In the genomic region with DNA sequence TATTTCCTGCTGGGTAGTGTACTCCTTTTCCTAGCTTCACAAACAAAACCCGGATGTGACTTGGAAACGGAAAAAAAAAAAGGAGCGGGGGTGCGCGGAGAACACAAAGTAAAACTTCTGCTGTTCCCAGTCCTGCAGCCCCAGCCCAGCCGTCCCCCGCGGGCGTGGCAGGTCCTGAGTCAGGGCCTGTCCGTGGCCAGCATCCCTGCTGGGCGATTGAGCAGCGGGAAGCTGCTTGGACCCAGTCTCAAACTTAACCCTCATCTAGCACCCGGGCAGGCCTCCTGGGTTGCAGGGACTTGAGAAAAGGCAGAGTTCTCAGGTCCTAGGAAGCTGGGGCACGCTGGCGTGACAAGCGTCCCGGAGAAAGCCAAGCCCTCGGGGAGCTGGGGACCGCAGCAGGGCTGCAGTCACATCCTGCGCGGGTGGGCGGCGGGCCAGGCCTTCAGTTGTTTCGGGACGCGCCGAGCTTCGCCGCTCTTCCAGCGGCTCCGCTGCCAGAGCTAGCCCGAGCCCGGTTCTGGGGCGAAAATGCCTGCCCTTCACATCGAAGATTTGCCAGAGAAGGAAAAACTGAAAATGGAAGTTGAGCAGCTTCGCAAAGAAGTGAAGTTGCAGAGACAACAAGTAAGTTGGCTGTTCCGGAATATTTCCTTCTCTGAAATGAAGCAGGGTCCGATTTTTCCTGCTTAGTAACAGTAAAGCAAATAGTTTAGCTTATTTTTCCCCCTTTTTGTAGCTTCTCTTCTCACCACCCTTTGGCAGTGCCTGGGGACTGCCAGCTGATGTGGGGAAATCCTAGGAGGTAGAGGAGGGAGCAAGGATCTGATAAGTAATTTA, we compare ENCODE assay signal across 1 cellular context.
TF ChIP-seq lines count a peak whose summit lies in the region.

A gene (plus strand): TSS at position 129 of the 840 bp plus-strand sequence. CDS start 403 bp downstream, at position 532.

TF ChIP-seq in SK-N-SH, 30 proteins besides CTCF, POLR2A, EP300 and RAD21 (continued from another document):
- TF ChIP-seq, protein P1, sequence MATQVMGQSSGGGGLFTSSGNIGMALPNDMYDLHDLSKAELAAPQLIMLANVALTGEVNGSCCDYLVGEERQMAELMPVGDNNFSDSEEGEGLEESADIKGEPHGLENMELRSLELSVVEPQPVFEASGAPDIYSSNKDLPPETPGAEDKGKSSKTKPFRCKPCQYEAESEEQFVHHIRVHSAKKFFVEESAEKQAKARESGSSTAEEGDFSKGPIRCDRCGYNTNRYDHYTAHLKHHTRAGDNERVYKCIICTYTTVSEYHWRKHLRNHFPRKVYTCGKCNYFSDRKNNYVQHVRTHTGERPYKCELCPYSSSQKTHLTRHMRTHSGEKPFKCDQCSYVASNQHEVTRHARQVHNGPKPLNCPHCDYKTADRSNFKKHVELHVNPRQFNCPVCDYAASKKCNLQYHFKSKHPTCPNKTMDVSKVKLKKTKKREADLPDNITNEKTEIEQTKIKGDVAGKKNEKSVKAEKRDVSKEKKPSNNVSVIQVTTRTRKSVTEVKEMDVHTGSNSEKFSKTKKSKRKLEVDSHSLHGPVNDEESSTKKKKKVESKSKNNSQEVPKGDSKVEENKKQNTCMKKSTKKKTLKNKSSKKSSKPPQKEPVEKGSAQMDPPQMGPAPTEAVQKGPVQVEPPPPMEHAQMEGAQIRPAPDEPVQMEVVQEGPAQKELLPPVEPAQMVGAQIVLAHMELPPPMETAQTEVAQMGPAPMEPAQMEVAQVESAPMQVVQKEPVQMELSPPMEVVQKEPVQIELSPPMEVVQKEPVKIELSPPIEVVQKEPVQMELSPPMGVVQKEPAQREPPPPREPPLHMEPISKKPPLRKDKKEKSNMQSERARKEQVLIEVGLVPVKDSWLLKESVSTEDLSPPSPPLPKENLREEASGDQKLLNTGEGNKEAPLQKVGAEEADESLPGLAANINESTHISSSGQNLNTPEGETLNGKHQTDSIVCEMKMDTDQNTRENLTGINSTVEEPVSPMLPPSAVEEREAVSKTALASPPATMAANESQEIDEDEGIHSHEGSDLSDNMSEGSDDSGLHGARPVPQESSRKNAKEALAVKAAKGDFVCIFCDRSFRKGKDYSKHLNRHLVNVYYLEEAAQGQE (IDR thresholded peaks at IDR 0.05; ENCODE audit: low read depth, low read length), result no peak; the same call in none of the 2 replicates
- 0 out of 2 replicates have a peak, but pooled peaks have one; percentile 54 for TF ChIP-seq ELF1 (IDR thresholded peaks at IDR 0.05)
- peak; percentile 26; the same call in 1 of the 2 replicates for TF ChIP-seq TEAD4 (IDR thresholded peaks at IDR 0.05; ENCODE audit: borderline replicate concordance, insufficient read depth)
- TF ChIP-seq MXI1 (IDR thresholded peaks at IDR 0.05; ENCODE audit: low read depth, low read length), result no peak; the same call in 1 of the 2 replicates
- TF ChIP-seq GABPA (IDR thresholded peaks at IDR 0.05; ENCODE audit: low read depth), result peak; percentile 13; the same call in 1 of the 2 replicates
- 0 out of 2 replicates have a peak, but pooled peaks have one; percentile 10 for TF ChIP-seq FOSL2 (IDR thresholded peaks at IDR 0.05; ENCODE audit: borderline replicate concordance, low read depth)
- TF ChIP-seq NFIC (IDR thresholded peaks at IDR 0.05; ENCODE audit: borderline replicate concordance), result peak; percentile 65
- TF ChIP-seq POLR2AphosphoS5 (IDR thresholded peaks at IDR 0.05; ENCODE audit: low read depth, low read length), result peak; percentile 73
- TF ChIP-seq, protein P2, sequence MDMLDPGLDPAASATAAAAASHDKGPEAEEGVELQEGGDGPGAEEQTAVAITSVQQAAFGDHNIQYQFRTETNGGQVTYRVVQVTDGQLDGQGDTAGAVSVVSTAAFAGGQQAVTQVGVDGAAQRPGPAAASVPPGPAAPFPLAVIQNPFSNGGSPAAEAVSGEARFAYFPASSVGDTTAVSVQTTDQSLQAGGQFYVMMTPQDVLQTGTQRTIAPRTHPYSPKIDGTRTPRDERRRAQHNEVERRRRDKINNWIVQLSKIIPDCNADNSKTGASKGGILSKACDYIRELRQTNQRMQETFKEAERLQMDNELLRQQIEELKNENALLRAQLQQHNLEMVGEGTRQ (IDR thresholded peaks at IDR 0.05; ENCODE audit: borderline replicate concordance, low read depth, low read length), result no peak
- TF ChIP-seq, protein P3, sequence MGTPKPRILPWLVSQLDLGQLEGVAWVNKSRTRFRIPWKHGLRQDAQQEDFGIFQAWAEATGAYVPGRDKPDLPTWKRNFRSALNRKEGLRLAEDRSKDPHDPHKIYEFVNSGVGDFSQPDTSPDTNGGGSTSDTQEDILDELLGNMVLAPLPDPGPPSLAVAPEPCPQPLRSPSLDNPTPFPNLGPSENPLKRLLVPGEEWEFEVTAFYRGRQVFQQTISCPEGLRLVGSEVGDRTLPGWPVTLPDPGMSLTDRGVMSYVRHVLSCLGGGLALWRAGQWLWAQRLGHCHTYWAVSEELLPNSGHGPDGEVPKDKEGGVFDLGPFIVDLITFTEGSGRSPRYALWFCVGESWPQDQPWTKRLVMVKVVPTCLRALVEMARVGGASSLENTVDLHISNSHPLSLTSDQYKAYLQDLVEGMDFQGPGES (IDR thresholded peaks at IDR 0.05; ENCODE audit: low read depth, low read length), result no peak
